ENCODE assay signal across 2 cellular contexts in genomic region chr1:85172684-85173337, GRCh38.
A peak's percentile ranks its signal among the peaks of the same experiment; 100 is the strongest.
TF ChIP-seq lines count a peak whose summit lies in the region.

No MANE protein-coding gene starts in this region.

TF ChIP-seq in HEK293, 187 proteins besides CTCF, POLR2A, EP300 and RAD21 (continued from another document):
- TF ChIP-seq ZNF692 (tag by site-specific recombination; IDR thresholded peaks at IDR 0.05) = peak; percentile 85
- peak; percentile 41; the same call in 1 of the 2 replicates for TF ChIP-seq ZNF660 (tag by site-specific recombination; IDR thresholded peaks at IDR 0.05)
- no peak for TF ChIP-seq ZNF140 (tag by site-specific recombination; IDR thresholded peaks at IDR 0.05)
- TF ChIP-seq ZNF112 (tag by site-specific recombination; IDR thresholded peaks at IDR 0.05) = no peak
- no peak for TF ChIP-seq ZNF302 (tag by site-specific recombination; IDR thresholded peaks at IDR 0.05; ENCODE audit: low read depth)
- TF ChIP-seq ZNF24 (tag by site-specific recombination; IDR thresholded peaks at IDR 0.05) = no peak
- no peak for TF ChIP-seq ZNF544 (tag by site-specific recombination; IDR thresholded peaks at IDR 0.05)
- TF ChIP-seq SCRT2 (tag by site-specific recombination; IDR thresholded peaks at IDR 0.05) = no peak
TF ChIP-seq in HEK293: peak in this region for 2.

TF ChIP-seq in K562, 482 proteins besides CTCF, POLR2A, EP300 and RAD21 (continued from another document and continues in another):
- TF ChIP-seq PRDM10 (IDR thresholded peaks at IDR 0.05; ENCODE audit: partially characterized antibody) = peak; percentile 79
- peak; percentile 88 for TF ChIP-seq CBFA2T3 (IDR thresholded peaks at IDR 0.05)
- TF ChIP-seq SMARCE1 (IDR thresholded peaks at IDR 0.05) = peak; percentile 60; the same call in 1 of the 2 replicates
- no peak for TF ChIP-seq ESRRA (IDR thresholded peaks at IDR 0.05; ENCODE audit: borderline replicate concordance, low read depth)
- TF ChIP-seq CHD7 (IDR thresholded peaks at IDR 0.05; ENCODE audit: low read depth, low read length) = no peak
- no peak for TF ChIP-seq RFX5 (IDR thresholded peaks at IDR 0.05; ENCODE audit: low read depth, low read length)
- no peak for TF ChIP-seq PATZ1 (CRISPR knock-in tag; IDR thresholded peaks at IDR 0.05; ENCODE audit: borderline replicate concordance)
- no peak for TF ChIP-seq HINFP (tag; conservative IDR thresholded peaks at IDR 0.05; ENCODE audit: low read depth)
- no peak for TF ChIP-seq ETV5 (CRISPR knock-in tag; IDR thresholded peaks at IDR 0.05; ENCODE audit: low read depth)
- peak in 1 of 2 experiments; percentile 45; a peak in 1 of 3 replicates for TF ChIP-seq CBX3 (IDR thresholded peaks at IDR 0.05; ENCODE audit: borderline replicate concordance in 1 of 2, low read length in 2 of 2)
- no peak for TF ChIP-seq ILF3 (IDR thresholded peaks at IDR 0.05; ENCODE audit: borderline replicate concordance)
- TF ChIP-seq NELFE (IDR thresholded peaks at IDR 0.05; ENCODE audit: insufficient read depth, insufficient read length) = no peak
- no peak for TF ChIP-seq NCOA2 (IDR thresholded peaks at IDR 0.05; ENCODE audit: partially characterized antibody in 2 of 2)
- no peak for TF ChIP-seq GTF2E2 (tag; IDR thresholded peaks at IDR 0.05)
- no peak for TF ChIP-seq XRCC4 (IDR thresholded peaks at IDR 0.05; ENCODE audit: extremely low read depth, insufficient read depth, insufficient read length)
- TF ChIP-seq THAP12 (CRISPR knock-in tag; IDR thresholded peaks at IDR 0.05) = no peak
- TF ChIP-seq KLF16 (IDR thresholded peaks at IDR 0.05) = peak; percentile 59; the same call in 1 of the 2 replicates
- TF ChIP-seq ZNF445 (CRISPR knock-in tag; IDR thresholded peaks at IDR 0.05; ENCODE audit: low read depth) = no peak
- TF ChIP-seq CBFA2T2 (conservative IDR thresholded peaks at IDR 0.05) = peak; percentile 75
- no peak for TF ChIP-seq KAT2B (IDR thresholded peaks at IDR 0.05; ENCODE audit: low read depth, low read length)
- TF ChIP-seq ZNF77 (CRISPR knock-in tag; IDR thresholded peaks at IDR 0.05) = no peak
- peak in 1 of 2 experiments; percentile 80; a peak in 3 of 4 replicates for TF ChIP-seq RCOR1 (IDR thresholded peaks at IDR 0.05; ENCODE audit: borderline replicate concordance in 1 of 2, low read depth in 2 of 2, low read length in 2 of 2)
- TF ChIP-seq KDM1A (IDR thresholded peaks at IDR 0.05) = peak in 1 of 2 experiments; percentile 15; a peak in 1 of 4 replicates
- peak; percentile 88 for TF ChIP-seq ARID1B (IDR thresholded peaks at IDR 0.05)
- no peak for TF ChIP-seq TEAD1 (CRISPR knock-in tag; IDR thresholded peaks at IDR 0.05)
- no peak for TF ChIP-seq IRF1 (CRISPR knock-in tag; IDR thresholded peaks at IDR 0.05; ENCODE audit: borderline replicate concordance)
- no peak for TF ChIP-seq SREBF1 (IDR thresholded peaks at IDR 0.05; ENCODE audit: borderline replicate concordance, low read depth, low read length)
- TF ChIP-seq TCF3 (CRISPR knock-in tag; IDR thresholded peaks at IDR 0.05) = peak; percentile 83
- no peak for TF ChIP-seq ZNF398 (CRISPR knock-in tag; IDR thresholded peaks at IDR 0.05)
